ENCODE assay signal across 24 cellular contexts in the genomic region with DNA sequence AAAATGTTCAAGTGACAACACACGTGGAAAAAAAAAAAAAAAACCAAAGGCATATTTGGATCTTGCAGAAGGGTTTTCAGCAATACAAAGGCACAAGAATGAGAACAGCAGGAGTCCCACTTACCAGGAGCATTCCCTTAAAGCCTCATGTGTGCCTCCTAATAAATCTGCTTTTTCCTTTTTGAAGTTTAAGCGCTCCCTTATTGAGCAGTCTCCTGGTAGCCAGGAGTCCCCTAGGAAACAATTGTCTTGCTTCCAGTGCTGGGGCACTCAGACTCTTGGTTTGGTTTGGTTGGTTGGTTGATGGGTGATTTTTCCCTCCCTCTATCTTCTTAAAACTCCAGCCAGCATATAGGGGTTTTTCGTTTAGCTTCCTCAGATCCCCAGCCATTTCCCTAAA.
DNase-seq lines count a peak whose midpoint lies in the region; TF ChIP-seq lines count a peak whose summit lies in the region.
"Had no signal": no experiment of that assay in that cellular context is flagged by ENCODE, and none has a peak within 500 bp of the region (broad histone marks: within the 10 kb centered on the region; RNA-seq: fewer than 3 reads in every experiment).

No MANE protein-coding gene starts in this region.

- H4K12ac ChIP-seq in trophoblast cell (ENCODE audit: low read depth, low read length), result no peak overlapping the region

- WGBS in H9 (ENCODE audit: extremely low coverage, insufficient read length, low lambda C conversion rate), result no CpG with 5 or more reads among the region's 3 CpGs
- 42% methylated on average over 3 of the region's 3 CpGs for WGBS in hepatocyte (ENCODE audit: low lambda C conversion rate, missing lambda C conversion rate)
- no CpG with 5 or more reads among the region's 3 CpGs for WGBS in trophoblast cell (ENCODE audit: extremely low coverage, insufficient coverage, insufficient read length)

- H2AFZ ChIP-seq in H9 (ENCODE audit: low read length), result no peak overlapping the region
- H2AFZ ChIP-seq in hepatocyte, result no peak overlapping the region
- H2AFZ ChIP-seq in trophoblast cell (ENCODE audit: insufficient read depth, low read length, poor library complexity), result peak overlapping the region; percentile 45

- H3K23me2 ChIP-seq in H9 (ENCODE audit: insufficient read length, low read depth, low read length, poor library complexity, severe bottlenecking), result no peaks in the 10 kb centered on the region

- no peak overlapping the region for H3K4me2 ChIP-seq in H9 (ENCODE audit: insufficient read depth, insufficient read length, low read length)
- peak overlapping the region; percentile 66 for H3K4me2 ChIP-seq in hepatocyte
- H3K4me2 ChIP-seq in trophoblast cell (ENCODE audit: low read length), result no peak overlapping the region

- H3K4me3 Mint-ChIP-seq in H9, result no peak overlapping the region
- H3K4me3 Mint-ChIP-seq: activated CD8-positive, alpha-beta T cell treated with anti-CD3 and anti-CD28 coated beads for 36 hours; activated naive CD4-positive, alpha-beta T cell treated with anti-CD3 and anti-CD28 coated beads, Interleukin-2, amount 50 U/mL, for 24 hours; CD4-positive, alpha-beta T cell; natural killer cell treated with Interleukin-12 subunit alpha and Interleukin-12 subunit beta and Interleukin-15 and Interleukin-18, amount 100 ng/mL, for 72 hours; T-helper 17 cell had no signal

- no peaks in the 10 kb centered on the region for H3K9me2 ChIP-seq in hepatocyte (replicated peaks; ENCODE audit: insufficient read depth)

- H3K56ac ChIP-seq in H9 (ENCODE audit: insufficient read length, low read depth, low read length), result no peak overlapping the region

- H2BK5ac ChIP-seq in H9 (ENCODE audit: insufficient read length, low read length), result no peak overlapping the region
- peak overlapping the region; percentile 88 for H2BK5ac ChIP-seq in trophoblast cell (ENCODE audit: low read depth, low read length, poor library complexity)

- H3K9me3 ChIP-seq in H9 (ENCODE audit: control insufficient read depth, low read depth, low read length) (no peaks in the 10 kb centered on the region), hepatocyte (ENCODE audit: low read depth) (no peaks in the 10 kb centered on the region), trophoblast cell (ENCODE audit: insufficient read depth, low read depth, low read length) (no peaks in the 10 kb centered on the region)
- H3K9me3 ChIP-seq: gastrocnemius medialis, pancreas, thyroid gland had no signal

- H3K23ac ChIP-seq in H9 (ENCODE audit: insufficient read length, low read depth, low read length), result no peak overlapping the region
- H3K23ac ChIP-seq in trophoblast cell (ENCODE audit: low read length), result no peak overlapping the region

- peaks cover 32 to 35% of the 10 kb centered on the region in 2 experiments for H3K4me1 Mint-ChIP-seq in H9
- H3K4me1 Mint-ChIP-seq: activated naive CD4-positive, alpha-beta T cell treated with anti-CD3 and anti-CD28 coated beads, Interleukin-2, amount 50 U/mL, for 24 hours; T-helper 17 cell had no signal

- no peak overlapping the region for H4K5ac ChIP-seq in H9 (ENCODE audit: insufficient read length, low read depth, low read length)

- peak overlapping the region; percentile 1 to 8 (median 1); a peak in 1 of 7 replicates for H3K27ac Mint-ChIP-seq in H9
- H3K27ac Mint-ChIP-seq: activated CD8-positive, alpha-beta T cell treated with anti-CD3 and anti-CD28 coated beads for 36 hours; activated naive CD4-positive, alpha-beta T cell treated with anti-CD3 and anti-CD28 coated beads, Interleukin-2, amount 50 U/mL, for 24 hours; CD4-positive, alpha-beta T cell; natural killer cell treated with Interleukin-12 subunit alpha and Interleukin-12 subunit beta and Interleukin-15 and Interleukin-18, amount 100 ng/mL, for 72 hours; T-helper 17 cell had no signal

- H3K36me3 ChIP-seq in hepatocyte (replicated peaks; ENCODE audit: insufficient read depth, low read depth) (no peaks in the 10 kb centered on the region), trophoblast cell (ENCODE audit: control insufficient read depth in 1 of 2, insufficient read depth in 2 of 2, low read length in 2 of 2) (no peaks in the 10 kb centered on the region)
- H3K36me3 ChIP-seq: gastrocnemius medialis, pancreas, thyroid gland had no signal

- H2AK5ac ChIP-seq in H9 (ENCODE audit: insufficient read length, low read length), result no peak overlapping the region
- H2AK5ac ChIP-seq in trophoblast cell (ENCODE audit: low read length), result peak overlapping the region; percentile 83

- no peaks in the 10 kb centered on the region; a peak in 1 of 7 replicates for H3K36me3 Mint-ChIP-seq in H9 (ENCODE audit: insufficient read depth in 1 of 3, low read depth in 3 of 3)
- H3K36me3 Mint-ChIP-seq: activated naive CD4-positive, alpha-beta T cell treated with anti-CD3 and anti-CD28 coated beads, Interleukin-2, amount 50 U/mL, for 24 hours; natural killer cell treated with Interleukin-12 subunit alpha and Interleukin-12 subunit beta and Interleukin-15 and Interleukin-18, amount 100 ng/mL, for 72 hours had no signal

- H3K9me3 Mint-ChIP-seq in H9, result peaks cover 0 to 3% of the 10 kb centered on the region in 2 experiments; a peak in 2 of 5 replicates
- H3K9me3 Mint-ChIP-seq: activated CD8-positive, alpha-beta T cell treated with anti-CD3 and anti-CD28 coated beads for 36 hours; activated naive CD4-positive, alpha-beta T cell treated with anti-CD3 and anti-CD28 coated beads, Interleukin-2, amount 50 U/mL, for 24 hours; CD4-positive, alpha-beta T cell; natural killer cell treated with Interleukin-12 subunit alpha and Interleukin-12 subunit beta and Interleukin-15 and Interleukin-18, amount 100 ng/mL, for 72 hours had no signal

- H3K79me1 ChIP-seq in H9 (ENCODE audit: insufficient read depth, low read depth, low read length, poor library complexity, severe bottlenecking) (no peaks in the 10 kb centered on the region), trophoblast cell (ENCODE audit: low read length) (peaks cover 38% of the 10 kb centered on the region)

- H2BK12ac ChIP-seq in H9 (ENCODE audit: insufficient read length, low read depth, low read length) (no peak overlapping the region), trophoblast cell (ENCODE audit: low read length) (peak overlapping the region; percentile 84)

- H3K9ac ChIP-seq in H9 (ENCODE audit: extremely low read depth, insufficient read length, low read length) (no peak overlapping the region), trophoblast cell (ENCODE audit: low read length) (no peak overlapping the region)

- H3K79me2 ChIP-seq in H9 (ENCODE audit: insufficient read depth, low read length), result no peaks in the 10 kb centered on the region
- H3K79me2 ChIP-seq in hepatocyte, result no peaks in the 10 kb centered on the region
- H3K79me2 ChIP-seq in trophoblast cell (ENCODE audit: control insufficient read depth, insufficient read depth, low read length, poor library complexity), result peaks cover 4% of the 10 kb centered on the region

- H3K4me3 ChIP-seq in hepatocyte (no peak overlapping the region), trophoblast cell (ENCODE audit: low read depth, low read length) (no peak overlapping the region)
- H3K4me3 ChIP-seq: gastrocnemius medialis, GM12878, pancreas, thyroid gland had no signal

- H4K8ac ChIP-seq in H9 (replicated peaks; ENCODE audit: insufficient read length, low read depth, low read length) (no peak overlapping the region), trophoblast cell (ENCODE audit: low read depth, low read length) (peak overlapping the region; percentile 61)

- DNase-seq in H9, result no peak
- DNase-seq in NCI-H2227 treated with DMSO at 0.1 percent for 48 hours (lab: John Stamatoyannopoulos, UW), result peak; percentile 45
- no peak for DNase-seq in hepatocyte (ENCODE audit: low spot score)
- no peak for DNase-seq in trophoblast cell
- DNase-seq in GF-D8 (lab: John Stamatoyannopoulos, UW), result no peak
- DNase-seq in ecto neural progenitor cell (ENCODE audit: low spot score), result no peak
- no peak for DNase-seq in NCI-H1092 (lab: John Stamatoyannopoulos, UW)
- no peak for DNase-seq in NCI-H2029 (lab: John Stamatoyannopoulos, UW)
- DNase-seq: activated CD8-positive, alpha-beta T cell treated with anti-CD3 and anti-CD28 coated beads for 36 hours; amygdala; CD4-positive, alpha-beta T cell; DMS 273 treated with DMSO at 0.1 percent for 48 hours; Kasumi-1; NCI-H526 treated with DMSO at 0.1 percent for 48 hours; pancreas; right cardiac atrium; stimulated activated CD4-positive, alpha-beta T cell treated with anti-CD3 and anti-CD28 coated beads, Interleukin-12 subunit alpha, Interleukin-12 subunit beta, amount 100 ng/mL, for 4 hours; stimulated activated CD4-positive, alpha-beta T cell treated with anti-CD3 and anti-CD28 coated beads, Interleukin-2, amount 100 ng/mL, for 48 hours; T-helper 17 cell had no signal

- H4K20me1 ChIP-seq in H9 (ENCODE audit: control insufficient read depth, insufficient read depth, insufficient read length) (no peaks in the 10 kb centered on the region), hepatocyte (ENCODE audit: insufficient read depth, poor library complexity, severe bottlenecking) (no peaks in the 10 kb centered on the region)

- H2BK120ac ChIP-seq in H9 (ENCODE audit: low read depth, low read length, poor library complexity, severe bottlenecking) (no peak overlapping the region), trophoblast cell (ENCODE audit: insufficient read depth, low read length, poor library complexity) (peak overlapping the region; percentile 94)

- no peak overlapping the region for H2BK15ac ChIP-seq in H9 (ENCODE audit: low read depth, low read length)

- H3K4ac ChIP-seq in H9 (ENCODE audit: low read depth, low read length) (no peak overlapping the region), trophoblast cell (ENCODE audit: low read depth, low read length) (peak overlapping the region; percentile 85)

- no peaks in the 10 kb centered on the region for H3K27me3 ChIP-seq in H9 (ENCODE audit: insufficient read depth, low read length)
- no peaks in the 10 kb centered on the region for H3K27me3 ChIP-seq in hepatocyte
- no peaks in the 10 kb centered on the region for H3K27me3 ChIP-seq in trophoblast cell (ENCODE audit: insufficient read depth, low read length)
- H3K27me3 ChIP-seq: gastrocnemius medialis, pancreas, thyroid gland had no signal

- peaks cover 1% of the 10 kb centered on the region; the same call in 1 of the 2 replicates for H3K27me3 Mint-ChIP-seq in H9 (ENCODE audit: low read depth)

- no peak overlapping the region for H3K14ac ChIP-seq in H9 (ENCODE audit: insufficient read depth, low read length)
- H3K14ac ChIP-seq in trophoblast cell (ENCODE audit: low read length), result peak overlapping the region; percentile 88

- no peak for TF ChIP-seq CTCF in H9 (conservative IDR thresholded peaks at IDR 0.05)
- TF ChIP-seq CTCF in hepatocyte (IDR thresholded peaks at IDR 0.05; ENCODE audit: poor library complexity), result no peak

- H3T11ph ChIP-seq in H9 (ENCODE audit: low read length), result no peak overlapping the region

- H4K91ac ChIP-seq in H9 (ENCODE audit: insufficient read length, low read depth, low read length), result no peak overlapping the region
- H4K91ac ChIP-seq in trophoblast cell (ENCODE audit: low read depth, low read length), result peak overlapping the region; percentile 95

- no peak overlapping the region for H2BK20ac ChIP-seq in H9 (ENCODE audit: low read depth, low read length, poor library complexity, severe bottlenecking)

- H3K4me1 ChIP-seq in H9 (ENCODE audit: insufficient read depth, low read length), result peaks cover 6% of the 10 kb centered on the region; the same call in 1 of the 2 replicates
- H3K4me1 ChIP-seq in hepatocyte (ENCODE audit: insufficient read depth), result peaks cover 39% of the 10 kb centered on the region
- peaks cover 2 to 16% of the 10 kb centered on the region in 2 experiments for H3K4me1 ChIP-seq in trophoblast cell (ENCODE audit: control insufficient read depth in 1 of 2, insufficient read depth in 2 of 2, low read length in 2 of 2)
- H3K4me1 ChIP-seq: gastrocnemius medialis, pancreas had no signal

- H3K27ac ChIP-seq in H9 (ENCODE audit: insufficient read length, low read depth, low read length), result no peak overlapping the region
- H3K27ac ChIP-seq in hepatocyte, result peak overlapping the region; percentile 80
- peak overlapping the region; percentile 96 for H3K27ac ChIP-seq in trophoblast cell (ENCODE audit: low read depth, low read length)
- H3K27ac ChIP-seq: pancreas, thyroid gland had no signal

- H3K18ac ChIP-seq in H9 (ENCODE audit: insufficient read length, low read depth, low read length) (no peak overlapping the region), trophoblast cell (ENCODE audit: low read length) (peak overlapping the region; percentile 46)
